Comparison of ENCODE assay signal across 11 cellular contexts in genomic region chr19:38034153-38034835, GRCh38.
DNase-seq lines count a peak whose midpoint lies in the region; ATAC-seq and TF ChIP-seq lines count a peak whose summit lies in the region.
"Had no signal": no experiment of that assay in that cellular context is flagged by ENCODE, and none has a peak within 500 bp of the region (broad histone marks: within the 10 kb centered on the region; RNA-seq: fewer than 3 reads in every experiment).

No MANE protein-coding gene starts in this region.

- no peaks in the 10 kb centered on the region for H3K4me1 ChIP-seq in transverse colon

- no peaks in the 10 kb centered on the region for H3K36me3 Mint-ChIP-seq in central memory CD8-positive, alpha-beta T cell (ENCODE audit: insufficient read depth)

- WGBS in transverse colon (ENCODE audit: low coverage in 1 of 2), 2 donors: 78 to 80% methylated on average over 1 to 10 of the region's 10 CpGs

- DNase-seq in NCI-H146 (lab: John Stamatoyannopoulos, UW) (peak; percentile 20), NCI-H146 treated with DMSO at 0.1 percent for 48 hours (lab: John Stamatoyannopoulos, UW; ENCODE audit: unreplicated experiment) (no peak), NAMALWA (ENCODE audit: low spot score) (peak; percentile 30), transverse colon (peak; percentile 38), occipital lobe (lab: John Stamatoyannopoulos, UW) (no peak), foreskin fibroblast (no peak)
- no peak for DNase-seq in central memory CD8-positive, alpha-beta T cell (ENCODE audit: low spot score in 2 of 2)
- DNase-seq: MG63 had no signal

- ATAC-seq in central memory CD8-positive, alpha-beta T cell (replicated peaks; ENCODE audit: extremely low read depth, poor library complexity, severe bottlenecking): peak; percentile 19
- no peak for ATAC-seq in HG03442 (IDR thresholded peaks at IDR 0.05; ENCODE audit: unreplicated experiment)

- no peak for TF ChIP-seq POLR2A in transverse colon (IDR thresholded peaks at IDR 0.05)

- H3K36me3 ChIP-seq in transverse colon: no peaks in the 10 kb centered on the region

- no peak overlapping the region for H3K4me3 Mint-ChIP-seq in central memory CD8-positive, alpha-beta T cell

- H3K4me3 ChIP-seq in transverse colon (no peak overlapping the region), foreskin fibroblast (ENCODE audit: low read depth in 1 of 2, low read length in 2 of 2) (no peak overlapping the region)
- H3K4me3 ChIP-seq: MG63, skin epidermis had no signal

- peaks cover 4% of the 10 kb centered on the region for H3K9me3 Mint-ChIP-seq in central memory CD8-positive, alpha-beta T cell

- H3K27ac ChIP-seq in transverse colon: peak overlapping the region in 1 of 4 donors; percentile 19
- H3K27ac ChIP-seq: 22Rv1 had no signal

- no peaks in the 10 kb centered on the region for H3K27me3 Mint-ChIP-seq in central memory CD8-positive, alpha-beta T cell

- TF ChIP-seq EP300 in transverse colon (IDR thresholded peaks at IDR 0.05; ENCODE audit: low read depth): no peak

- no peak for TF ChIP-seq CTCF in transverse colon (IDR thresholded peaks at IDR 0.05)
- no peak for TF ChIP-seq CTCF in foreskin fibroblast (IDR thresholded peaks at IDR 0.05; ENCODE audit: low read depth, low read length)

- in situ Hi-C loops in transverse colon (cut with MboI; ENCODE audit: low pct_ligation_motif_present in 1 of 4, low pct_unique_long_range_greater_than_20kb in 1 of 4, low sequenced_read_pairs in 3 of 4): no loop called here

- no peak overlapping the region for H3K27ac Mint-ChIP-seq in central memory CD8-positive, alpha-beta T cell (ENCODE audit: low read depth)

- no peaks in the 10 kb centered on the region for H3K27me3 ChIP-seq in transverse colon
- H3K27me3 ChIP-seq: MG63 had no signal

- intact Hi-C loops in transverse colon (cut with DNase I; ENCODE audit: low total_unique reads): no loop called here

- no peaks in the 10 kb centered on the region for H3K9me3 ChIP-seq in transverse colon
- H3K9me3 ChIP-seq: MG63 had no signal

- peaks cover 5% of the 10 kb centered on the region for H3K4me1 Mint-ChIP-seq in central memory CD8-positive, alpha-beta T cell

Comparison
In these comparisons a context has a peak if more than half of its experiments do, and no peak if none do; other contexts are left out.
1. DNase-seq: peak in NCI-H146 (single experiment), NAMALWA (single experiment) and transverse colon (single experiment); none in NCI-H146 treated with DMSO at 0.1 percent for 48 hours (single experiment), central memory CD8-positive, alpha-beta T cell (0 of 2), occipital lobe (single experiment) and foreskin fibroblast (0 of 2).